Comparison of ENCODE assay signal across 1 cellular context in genomic region chr3:124877617-124878016, GRCh38.
TF ChIP-seq lines count a peak whose summit lies in the region.

No MANE protein-coding gene starts in this region.

TF ChIP-seq in HCT116, 20 proteins besides CTCF, POLR2A, EP300 and RAD21:
- TF ChIP-seq SIN3A (IDR thresholded peaks at IDR 0.05; ENCODE audit: low read depth) (no peak), YY1 (IDR thresholded peaks at IDR 0.05; ENCODE audit: extremely low read depth, insufficient replicate concordance, low read depth, low read length) (no peak), EZH2phosphoT487 (IDR thresholded peaks at IDR 0.05; ENCODE audit: borderline replicate concordance) (no peak), ZFX (IDR thresholded peaks at IDR 0.05) (no peak), CBX3 (IDR thresholded peaks at IDR 0.05; ENCODE audit: low read depth) (no peak), JUND (IDR thresholded peaks at IDR 0.05) (no peak), ZNF274 (IDR thresholded peaks at IDR 0.05; ENCODE audit: low read depth, low read length) (no peak), ELF1 (IDR thresholded peaks at IDR 0.05; ENCODE audit: borderline replicate concordance, low read depth) (no peak), CEBPB (IDR thresholded peaks at IDR 0.05; ENCODE audit: low read depth) (no peak), SP1 (IDR thresholded peaks at IDR 0.05; ENCODE audit: low read depth) (no peak), TCF7L2 (IDR thresholded peaks at IDR 0.05; ENCODE audit: borderline replicate concordance, extremely low read depth, insufficient read depth, insufficient read length) (no peak), EGR1 (IDR thresholded peaks at IDR 0.05; ENCODE audit: low read depth) (no peak), REST (IDR thresholded peaks at IDR 0.05; ENCODE audit: low read depth) (no peak), EZH2 (IDR thresholded peaks at IDR 0.05) (no peak)
- TF ChIP-seq, protein P1, sequence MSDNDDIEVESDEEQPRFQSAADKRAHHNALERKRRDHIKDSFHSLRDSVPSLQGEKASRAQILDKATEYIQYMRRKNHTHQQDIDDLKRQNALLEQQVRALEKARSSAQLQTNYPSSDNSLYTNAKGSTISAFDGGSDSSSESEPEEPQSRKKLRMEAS (IDR thresholded peaks at IDR 0.05), result no peak
- TF ChIP-seq, protein P2, sequence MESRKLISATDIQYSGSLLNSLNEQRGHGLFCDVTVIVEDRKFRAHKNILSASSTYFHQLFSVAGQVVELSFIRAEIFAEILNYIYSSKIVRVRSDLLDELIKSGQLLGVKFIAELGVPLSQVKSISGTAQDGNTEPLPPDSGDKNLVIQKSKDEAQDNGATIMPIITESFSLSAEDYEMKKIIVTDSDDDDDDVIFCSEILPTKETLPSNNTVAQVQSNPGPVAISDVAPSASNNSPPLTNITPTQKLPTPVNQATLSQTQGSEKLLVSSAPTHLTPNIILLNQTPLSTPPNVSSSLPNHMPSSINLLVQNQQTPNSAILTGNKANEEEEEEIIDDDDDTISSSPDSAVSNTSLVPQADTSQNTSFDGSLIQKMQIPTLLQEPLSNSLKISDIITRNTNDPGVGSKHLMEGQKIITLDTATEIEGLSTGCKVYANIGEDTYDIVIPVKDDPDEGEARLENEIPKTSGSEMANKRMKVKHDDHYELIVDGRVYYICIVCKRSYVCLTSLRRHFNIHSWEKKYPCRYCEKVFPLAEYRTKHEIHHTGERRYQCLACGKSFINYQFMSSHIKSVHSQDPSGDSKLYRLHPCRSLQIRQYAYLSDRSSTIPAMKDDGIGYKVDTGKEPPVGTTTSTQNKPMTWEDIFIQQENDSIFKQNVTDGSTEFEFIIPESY (IDR thresholded peaks at IDR 0.05; ENCODE audit: extremely low read depth, insufficient replicate concordance, low read length), result no peak
